Comparison of ENCODE assay signal across 8 cellular contexts in genomic region chr12:132444957-132445883, GRCh38. TPM values are rescaled to one million over a fixed set of nuclear protein-coding genes. Genes with fewer than 3 reads are reported as not detected.
DNase-seq lines count a peak whose midpoint lies in the region; ATAC-seq and TF ChIP-seq lines count a peak whose summit lies in the region.

No MANE protein-coding gene starts in this region.

- no peaks in the 10 kb centered on the region for H3K9me2 ChIP-seq in GM23248 (ENCODE audit: insufficient read depth)
- no peaks in the 10 kb centered on the region for H3K9me2 ChIP-seq in PC-9 (ENCODE audit: insufficient read depth)

- H3K4me2 ChIP-seq in GM23248 (ENCODE audit: unreplicated experiment) = peak overlapping the region; percentile 62
- H3K4me2 ChIP-seq in PC-9 = peak overlapping the region; percentile 83

- H3K79me2 ChIP-seq in GM23248 (ENCODE audit: insufficient read depth) = no peaks in the 10 kb centered on the region
- H3K79me2 ChIP-seq in PC-9 (ENCODE audit: low read depth) = no peaks in the 10 kb centered on the region

- H3F3A ChIP-seq in GM23248 (ENCODE audit: insufficient read depth) = no peaks in the 10 kb centered on the region
- H3F3A ChIP-seq in PC-9 (ENCODE audit: insufficient read depth, low read depth) = peaks cover 15% of the 10 kb centered on the region

- CTCF ChIA-PET in PC-9 (lab: Charles Lee) = no interaction called here

- H3K4me3 ChIP-seq in GM23248 = peak overlapping the region; percentile 70
- H3K4me3 ChIP-seq in PC-9 = peak overlapping the region; percentile 69

- BruUV-seq in PC-9 (replicated peaks; lab: Mats Ljungman, UMichigan) = TSS peak; percentile 52

- H2AFZ ChIP-seq in GM23248 (peak overlapping the region; percentile 73), PC-9 (peak overlapping the region; percentile 95)

- 40 to 44% methylated on average over 36 to 37 of the region's 37 CpGs for WGBS in GM23248 (ENCODE audit: low coverage in 1 of 2, low lambda C conversion rate in 2 of 2, missing lambda C conversion rate in 2 of 2), 2 experiments

- DNase-seq in DMS 273 (lab: John Stamatoyannopoulos, UW; ENCODE audit: unreplicated experiment) = peak; percentile 93
- peak; percentile 37 for DNase-seq in GM23248
- no peak for DNase-seq in PC-9
- DNase-seq in activated naive CD4-positive, alpha-beta T cell (lab: John Stamatoyannopoulos, UW) = peak; percentile 52 to 82 (median 63)
- peak; percentile 55 for DNase-seq in iPS-NIHi7 (ENCODE audit: extremely low spot score)
- DNase-seq in stimulated activated CD4-positive, alpha-beta T cell treated with anti-CD3 and anti-CD28 coated beads, TNF-alpha, amount 100 ng/mL, for 48 hours (ENCODE audit: low read depth in 3 of 3) = peak; percentile 57 to 86 (median 74)
- DNase-seq in NCI-H2107 (lab: John Stamatoyannopoulos, UW) = no peak

- H3K36me3 ChIP-seq in GM23248 (ENCODE audit: low read depth) (no peaks in the 10 kb centered on the region), PC-9 (ENCODE audit: low read depth) (no peaks in the 10 kb centered on the region)

- intact Hi-C loops in PC-9 (cut with micrococcal nuclease; ENCODE audit: unreplicated experiment) = no loop called here

- peaks cover 11% of the 10 kb centered on the region for H3K27me3 ChIP-seq in GM23248 (replicated peaks; ENCODE audit: insufficient read depth)
- H3K27me3 ChIP-seq in PC-9 (ENCODE audit: insufficient read depth, low read depth) = peaks cover 43% of the 10 kb centered on the region

- peak overlapping the region; percentile 80 for H3K9ac ChIP-seq in GM23248

- H4K20me1 ChIP-seq in GM23248 (ENCODE audit: insufficient read depth) (no peaks in the 10 kb centered on the region), PC-9 (ENCODE audit: insufficient read depth) (no peaks in the 10 kb centered on the region)

- no peak for TF ChIP-seq CTCF in PC-9 (conservative IDR thresholded peaks at IDR 0.05)

- in situ Hi-C loops in GM23248 (cut with MboI) = no loop called here

- POLR2A ChIA-PET in PC-9 (lab: Charles Lee; ENCODE audit: unreplicated experiment) = no interaction called here

- H3K9me3 ChIP-seq in GM23248 (ENCODE audit: low read depth) = no peaks in the 10 kb centered on the region
- peaks cover 4% of the 10 kb centered on the region; the same call in 1 of the 2 replicates for H3K9me3 ChIP-seq in PC-9 (ENCODE audit: insufficient read depth, low read depth)

- ATAC-seq in HG03342 (IDR thresholded peaks at IDR 0.05; ENCODE audit: unreplicated experiment) = no peak

- 0 out of 2 replicates have a peak, but pooled peaks cover 3% of the 10 kb centered on the region for H3K4me1 ChIP-seq in GM23248 (ENCODE audit: insufficient read depth)
- peaks cover 4% of the 10 kb centered on the region; the same call in 1 of the 2 replicates for H3K4me1 ChIP-seq in PC-9 (replicated peaks; ENCODE audit: insufficient read depth)

- peak overlapping the region; percentile 68 for H3K27ac ChIP-seq in GM23248
- H3K27ac ChIP-seq in PC-9 = peak overlapping the region; percentile 48

RNA-seq across cellular contexts. Expression of gene FBRSL1, which starts 44.7 kb away (rescaled TPM):
- total RNA-seq in GM23248 (2014; rRNA removed; shearing (Covaris generic)) = 3.7 and 4.6 TPM in 2 replicates
- 0.63 and 0.86 TPM in 2 replicates for polyA plus RNA-seq in GM23248 (2016; fragmentation: Nextera tagmentation; extraction: Ambion mirVana)
- 59.5 and 76.1 TPM in 2 replicates for total RNA-seq in PC-9 (2021)

Comparison
In these comparisons a context has a peak if more than half of its experiments do, and no peak if none do; other contexts are left out.
1. DNase-seq: peak in DMS 273 (single experiment), GM23248 (single experiment), activated naive CD4-positive, alpha-beta T cell (4 of 4), iPS-NIHi7 (single experiment) and stimulated activated CD4-positive, alpha-beta T cell treated with anti-CD3 and anti-CD28 coated beads, TNF-alpha, amount 100 ng/mL, for 48 hours (3 of 3); none in PC-9 (0 of 2) and NCI-H2107 (single experiment).
2. RNA of gene FBRSL1, which starts 44.7 kb away (total RNA-seq): 59.5 to 76.1 TPM in PC-9; 3.7 to 4.6 TPM in GM23248; every median in the first group is over 10 times any median in the second.